8 cellular contexts compared by ENCODE assay signal in the genomic region with DNA sequence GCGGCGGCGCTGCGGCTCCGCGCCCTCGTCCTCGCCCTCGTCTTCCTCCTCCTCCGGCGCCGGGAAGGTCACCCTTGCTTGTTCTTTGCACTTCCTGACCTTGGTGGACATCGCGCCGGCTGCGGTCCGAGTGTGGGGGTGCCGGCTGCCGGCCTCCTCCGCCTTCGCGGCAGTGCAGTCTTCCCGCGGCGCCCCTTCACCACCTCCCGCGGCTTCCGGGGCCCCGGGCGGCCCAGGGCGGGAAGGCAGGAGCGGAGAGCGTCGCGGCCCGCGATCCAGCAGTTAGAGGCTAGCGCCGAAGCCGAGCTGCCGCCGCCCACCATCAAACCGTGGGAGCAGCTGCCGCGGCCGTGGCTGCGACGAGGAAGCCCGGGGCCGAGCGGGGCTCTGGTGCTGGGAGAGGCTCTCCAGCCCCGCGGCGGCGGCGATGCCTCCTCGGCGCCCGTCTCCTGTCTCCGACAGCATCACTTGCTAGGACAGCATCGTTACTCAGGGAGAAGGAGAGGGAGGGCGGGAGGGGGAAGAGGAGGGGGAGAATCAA. TPM values are rescaled to one million over a fixed set of nuclear protein-coding genes. Genes with fewer than 3 reads are reported as not detected.
A peak's percentile ranks its signal among the peaks of the same experiment; 100 is the strongest.
DNase-seq lines count a peak whose midpoint lies in the region; ATAC-seq and TF ChIP-seq lines count a peak whose summit lies in the region.

A gene (minus strand): TSS at position 491 of the 541 bp plus-strand sequence. CDS start 380 bp downstream, at position 111.

- no TSS peak for BruUV-seq in MCF 10A (replicated peaks; lab: Mats Ljungman, UMichigan)

- no peaks in the 10 kb centered on the region for H3K9me3 Mint-ChIP-seq in MCF 10A (ENCODE audit: unreplicated experiment)
- no peaks in the 10 kb centered on the region for H3K9me3 Mint-ChIP-seq in immature natural killer cell

- ATAC-seq in GM18858 (IDR thresholded peaks at IDR 0.05; ENCODE audit: unreplicated experiment) (peak; percentile 26), HG02885 (IDR thresholded peaks at IDR 0.05; ENCODE audit: poor library complexity, unreplicated experiment) (peak; percentile 38)

- no peaks in the 10 kb centered on the region for H3K4me1 Mint-ChIP-seq in MCF 10A (ENCODE audit: insufficient read depth, unreplicated experiment)
- H3K4me1 Mint-ChIP-seq in immature natural killer cell = peaks cover 16 to 19% of the 10 kb centered on the region in 2 donors

- CTCF ChIA-PET in MCF 10A (lab: Yijun Ruan, JAX) = no interaction called here

- peaks cover 39% of the 10 kb centered on the region for H3K27me3 Mint-ChIP-seq in MCF 10A (ENCODE audit: insufficient read depth, unreplicated experiment)
- H3K27me3 Mint-ChIP-seq in immature natural killer cell (ENCODE audit: low read depth in 3 of 3) = peaks cover 2 to 16% (median 14%) of the 10 kb centered on the region in 3 donors

- peak in 3 of 5 donors; percentile 8 to 18 (median 10) for DNase-seq in T-helper 1 cell
- peak; percentile 21 for DNase-seq in MCF 10A (ENCODE audit: unreplicated experiment)
- peak; percentile 3 to 20 (median 15) for DNase-seq in immature natural killer cell
- DNase-seq in stimulated activated CD4-positive, alpha-beta T cell treated with anti-CD3 and anti-CD28 coated beads, Interleukin-15, amount 100 ng/mL, for 24 hours = peak; percentile 61
- DNase-seq in NCI-H524 treated with DMSO at 0.1 percent for 48 hours (lab: John Stamatoyannopoulos, UW) = no peak
- DNase-seq in medulla oblongata (ENCODE audit: extremely low spot score) = no peak

- H3K27ac Mint-ChIP-seq in MCF 10A (ENCODE audit: low read depth, unreplicated experiment) (no peak within 1 kb of the TSS), immature natural killer cell (no peak within 1 kb of the TSS)

- intact Hi-C loops in MCF 10A (cut with micrococcal nuclease) = loop anchor here (5.0 kb wide), 1 partner anchor 201 kb away; a partner anchor contains a TSS

- no peak for TF ChIP-seq CTCF in MCF 10A (IDR thresholded peaks at IDR 0.05; ENCODE audit: unreplicated experiment)

- H3K36me3 Mint-ChIP-seq in MCF 10A (ENCODE audit: insufficient read depth, unreplicated experiment) (peaks cover 6% of the 10 kb centered on the region), immature natural killer cell (no peaks in the 10 kb centered on the region)

- peak within 1 kb of the TSS; percentile 69 for H3K4me3 Mint-ChIP-seq in MCF 10A (ENCODE audit: unreplicated experiment)
- peak within 1 kb of the TSS; percentile 84 to 96 (median 90) for H3K4me3 Mint-ChIP-seq in immature natural killer cell

- POLR2A ChIA-PET in MCF 10A (lab: Yijun Ruan, JAX) = no interaction called here

RNA-seq across cellular contexts. Expression of the gene that starts here (rescaled TPM):
- not detected in 2 replicates for total RNA-seq in MCF 10A (2022)
- under 1 TPM in 2 of 3 donors, not detected in 1; 0.08 to 0.15 TPM for polyA plus RNA-seq in immature natural killer cell

Comparison
In these comparisons a context has a peak if more than half of its experiments do, and no peak if none do; other contexts are left out.
1. Peak in DNase-seq in MCF 10A; RNA of the gene not detected or under 1 TPM.
2. Peak in DNase-seq in immature natural killer cell; RNA of the gene not detected or under 1 TPM.
3. DNase-seq: peak in T-helper 1 cell (3 of 5) and stimulated activated CD4-positive, alpha-beta T cell treated with anti-CD3 and anti-CD28 coated beads, Interleukin-15, amount 100 ng/mL, for 24 hours (single experiment); none in NCI-H524 treated with DMSO at 0.1 percent for 48 hours (single experiment) and medulla oblongata (single experiment).